ENCODE assay signal across 8 cellular contexts in genomic region chr2:233251306-233252116, GRCh38. TPM values are rescaled to one million over a fixed set of nuclear protein-coding genes. Genes with fewer than 3 reads are reported as not detected.
DNase-seq lines count a peak whose midpoint lies in the region; ATAC-seq and TF ChIP-seq lines count a peak whose summit lies in the region.

TSS of gene ATG16L1 (plus strand) at chr2:233251673. CDS start at chr2:233251828, 155 bp downstream.

- intact Hi-C loops in activated B cell treated with CpG ODN at 0.5 μM for 24 hours (cut with micrococcal nuclease): loop anchor here (1.0 to 5.0 kb wide), 13 partner anchors 49 to 700 kb away; partner anchors contain the start of genes GIGYF2 and INPP5D
- intact Hi-C loops in spleen (cut with DNase I; ENCODE audit: low total_unique reads): loop anchor here (5.0 to 10.0 kb wide), 2 partner anchors 197 to 399 kb away; no protein-coding TSS in a partner anchor

- H3K9me3 Mint-ChIP-seq in activated B cell treated with CpG ODN at 0.5 μM for 24 hours: no peaks in the 10 kb centered on the region
- H3K9me3 Mint-ChIP-seq in immature natural killer cell: no peaks in the 10 kb centered on the region

- peak within 1 kb of the TSS; percentile 96 for H3K4me3 ChIP-seq in AG10803 (ENCODE audit: low read length)
- peak within 1 kb of the TSS; percentile 73 to 99 (median 95) for H3K4me3 ChIP-seq in spleen

- TF ChIP-seq POLR2A in spleen (IDR thresholded peaks at IDR 0.05): peak in 1 of 3 donors; percentile 46

- peaks cover 53% of the 10 kb centered on the region for H3K4me1 Mint-ChIP-seq in activated B cell treated with CpG ODN at 0.5 μM for 24 hours
- H3K4me1 Mint-ChIP-seq in immature natural killer cell: peaks cover 58 to 61% of the 10 kb centered on the region in 2 donors

- peak within 1 kb of the TSS; percentile 87 for H3K27ac ChIP-seq in caudate nucleus (ENCODE audit: low read depth, low read length)
- peak within 1 kb of the TSS; percentile 67 to 96 (median 84) for H3K27ac ChIP-seq in spleen

- DNase-seq in AG10803 (ENCODE audit: low read depth) (peak; percentile 95), NCI-H345 (lab: John Stamatoyannopoulos, UW) (peak; percentile 98), activated B cell treated with CpG ODN at 0.5 μM for 24 hours (peak; percentile 88), caudate nucleus (lab: John Stamatoyannopoulos, UW) (peak; percentile 45 to 98 (median 93)), immature natural killer cell (peak; percentile 92 to 94 (median 94)), spleen (peak; percentile 100)

- H3K36me3 Mint-ChIP-seq in activated B cell treated with CpG ODN at 0.5 μM for 24 hours (ENCODE audit: low read depth) (peaks cover 29% of the 10 kb centered on the region), immature natural killer cell (peaks cover 0 to 9% (median 8%) of the 10 kb centered on the region in 3 donors)

- CTCF ChIA-PET in activated B cell treated with CpG ODN at 0.5 μM for 24 hours (lab: Charles Lee): interaction anchor here (0.7 to 2.9 kb wide), 17 partner anchors 10 to 442 kb away, joined by 3 to 24 read pairs (median 5); no protein-coding TSS in a partner anchor

- no peaks in the 10 kb centered on the region for H3K9me3 ChIP-seq in spleen

- no peaks in the 10 kb centered on the region for H3K27me3 ChIP-seq in spleen (replicated peaks in 1 of 7)

- POLR2A ChIA-PET in activated B cell treated with CpG ODN at 0.5 μM for 24 hours (lab: Charles Lee): interaction anchor here (0.5 to 2.6 kb wide), 19 partner anchors 9 to 397 kb away, joined by 3 to 19 read pairs (median 4); partner anchors contain the start of genes DGKD and INPP5D

- H3K27ac Mint-ChIP-seq in activated B cell treated with CpG ODN at 0.5 μM for 24 hours: peak within 1 kb of the TSS; percentile 91
- peak within 1 kb of the TSS; percentile 85 to 98 (median 97) for H3K27ac Mint-ChIP-seq in immature natural killer cell

- peak; percentile 88 for TF ChIP-seq CTCF in AG10803 (conservative IDR thresholded peaks at IDR 0.05; ENCODE audit: low read length)
- peak; percentile 57 for TF ChIP-seq CTCF in activated B cell treated with CpG ODN at 0.5 μM for 24 hours (IDR thresholded peaks at IDR 0.05)
- peak; percentile 95 to 99 (median 97) for TF ChIP-seq CTCF in spleen (IDR thresholded peaks at IDR 0.05 in 8 of 11, conservative IDR thresholded peaks at IDR 0.05 in 3 of 11)

- peak within 1 kb of the TSS; percentile 92 for H3K4me3 Mint-ChIP-seq in activated B cell treated with CpG ODN at 0.5 μM for 24 hours
- H3K4me3 Mint-ChIP-seq in immature natural killer cell: peak within 1 kb of the TSS; percentile 91 to 98 (median 93)

- 0 to 1% (median 0%) methylated on average over 40 to 75 of the region's 75 CpGs for WGBS in spleen, 5 donors

- ATAC-seq in GM19023 (IDR thresholded peaks at IDR 0.05; ENCODE audit: unreplicated experiment): peak; percentile 95
- peak; percentile 98 for ATAC-seq in HG03280 (IDR thresholded peaks at IDR 0.05; ENCODE audit: unreplicated experiment)
- peak; percentile 98 for ATAC-seq in activated B cell treated with CpG ODN at 0.5 μM for 24 hours (ENCODE audit: low read depth)

- no peaks in the 10 kb centered on the region for H3K27me3 Mint-ChIP-seq in activated B cell treated with CpG ODN at 0.5 μM for 24 hours
- peaks cover 0 to 5% (median 0%) of the 10 kb centered on the region in 3 donors for H3K27me3 Mint-ChIP-seq in immature natural killer cell (ENCODE audit: low read depth in 3 of 3)

- peaks cover 24 to 86% (median 45%) of the 10 kb centered on the region in 6 donors for H3K4me1 ChIP-seq in spleen

- H3K36me3 ChIP-seq in spleen: peaks cover 0 to 31% (median 4%) of the 10 kb centered on the region in 6 donors

RNA-seq across cellular contexts. Expression of gene ATG16L1, which starts in this region (rescaled TPM):
- total RNA-seq in activated B cell treated with CpG ODN at 0.5 μM for 24 hours (39.0 and 49.9 TPM in 2 replicates), spleen (10 to 100 TPM; 32.0 to 45.8 (median 34.7) TPM)
- polyA plus RNA-seq in immature natural killer cell (10 to 100 TPM in 2 of 3 donors, 1 to 10 TPM in 1; 9.3 to 16.4 (median 13.2) TPM), spleen (10 to 100 TPM; 12.0 to 15.6 (median 13.6) TPM)

Comparison
In these comparisons a context has a peak if more than half of its experiments do, and no peak if none do; other contexts are left out.
1. Peak in every context shown above with its lines: DNase-seq, ATAC-seq, H3K4me3 ChIP-seq and H3K27ac ChIP-seq.